26 cellular contexts compared by ENCODE assay signal in the genomic region with DNA sequence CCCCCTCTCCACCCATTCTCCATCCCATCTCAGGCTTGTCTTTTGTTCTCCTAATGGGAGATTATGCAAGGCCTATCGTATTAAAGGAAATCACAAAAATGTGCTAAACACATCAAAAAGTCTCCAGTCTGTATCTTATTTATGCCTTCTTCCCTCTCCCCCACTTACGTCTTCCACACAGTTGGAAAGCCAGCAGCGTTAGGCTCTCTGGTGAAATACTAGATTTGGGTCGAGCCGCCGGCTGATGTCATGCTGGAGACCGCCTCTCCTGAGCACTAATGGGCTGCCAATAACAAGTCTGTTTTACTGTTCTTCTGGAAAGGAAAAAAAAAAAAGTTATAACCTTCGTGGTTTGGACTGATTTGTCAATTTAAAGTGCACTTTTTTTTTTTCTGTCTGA.
DNase-seq lines count a peak whose midpoint lies in the region; FAIRE-seq and TF ChIP-seq lines count a peak whose summit lies in the region.
"Had no signal": no experiment of that assay in that cellular context is flagged by ENCODE, and none has a peak within 500 bp of the region (broad histone marks: within the 10 kb centered on the region; RNA-seq: fewer than 3 reads in every experiment).

No MANE protein-coding gene starts in this region.

- no peak for TF ChIP-seq CTCF in left ventricle myocardium inferior (IDR thresholded peaks at IDR 0.05; ENCODE audit: borderline replicate concordance)

- no peak overlapping the region for H3K27ac ChIP-seq in left ventricle myocardium inferior (replicated peaks)
- H3K27ac ChIP-seq: BLaER1 had no signal

- DNase-seq in AG08395 (ENCODE audit: low spot score) (peak; percentile 37), left ventricle myocardium inferior (peak; percentile 47), posterior vena cava (ENCODE audit: low spot score) (peak; percentile 89), Kasumi-1 (lab: John Stamatoyannopoulos, UW) (no peak), Ammon's horn (ENCODE audit: low spot score) (no peak), mesenteric fat pad (ENCODE audit: low spot score) (no peak), NCI-H1105 (lab: John Stamatoyannopoulos, UW) (no peak)
- DNase-seq: activated CD4-positive, alpha-beta T cell treated with anti-CD3 and anti-CD28 coated beads, Interleukin-2, amount 10 ng/mL, durations not matched to agents 24 days and 14 days; activated naive CD8-positive, alpha-beta T cell treated with anti-CD3 and anti-CD28 coated beads, Interleukin-2, amount 50 U/mL, for 24 hours; Caco-2; DND-41; erythroblast; H7; NCI-H1048; NCI-H2029; NCI-H226; NCI-H774; PC-3; SIG-M5; stimulated activated CD4-positive, alpha-beta T cell treated with anti-CD3 and anti-CD28 coated beads, Interleukin-4, amount 100 ng/mL, for 1 hour; trophoblast cell had no signal

- H3K4me3 ChIP-seq in left ventricle myocardium inferior = no peak overlapping the region
- H3K4me3 ChIP-seq: BLaER1 had no signal

- intact Hi-C loops in left ventricle myocardium inferior (cut with micrococcal nuclease) (no loop called here), posterior vena cava (cut with DNase I) (no loop called here)

- H3K9me3 ChIP-seq in left ventricle myocardium inferior (replicated peaks) = no peaks in the 10 kb centered on the region
- H3K9me3 ChIP-seq: Caco-2 had no signal

- no peaks in the 10 kb centered on the region for H3K4me1 ChIP-seq in left ventricle myocardium inferior
- H3K4me1 ChIP-seq: Caco-2 had no signal

- no peaks in the 10 kb centered on the region for H3K36me3 ChIP-seq in left ventricle myocardium inferior

- FAIRE-seq in endometrium (lab: Jason Lieb, UNC) = peak; percentile 12
- FAIRE-seq: bronchial epithelial cell, GM12892, islet of Langerhans had no signal

- peaks cover 59% of the 10 kb centered on the region for H3K27me3 ChIP-seq in left ventricle myocardium inferior (ENCODE audit: low read depth)
- H3K27me3 ChIP-seq: BLaER1 had no signal

Comparison
In these comparisons a context has a peak if more than half of its experiments do, and no peak if none do; other contexts are left out.
1. DNase-seq: peak in AG08395 (single experiment), left ventricle myocardium inferior (single experiment) and posterior vena cava (single experiment); none in Kasumi-1 (0 of 2), Ammon's horn (single experiment), mesenteric fat pad (single experiment) and NCI-H1105 (single experiment).